In genomic region chr7:141737118-141737835, GRCh38 we compare ENCODE assay signal across 2 cellular contexts.
TF ChIP-seq lines count a peak whose summit lies in the region.

No MANE protein-coding gene starts in this region.

TF ChIP-seq in HEK293, 187 proteins besides CTCF, POLR2A, EP300 and RAD21 (continued from another document):
- TF ChIP-seq ZNF148 (tag by site-specific recombination; IDR thresholded peaks at IDR 0.05; ENCODE audit: borderline replicate concordance) = no peak
- TF ChIP-seq MYNN (tag by site-specific recombination; IDR thresholded peaks at IDR 0.05; ENCODE audit: borderline replicate concordance) = peak; percentile 76; the same call in 1 of the 2 replicates
- no peak for TF ChIP-seq ZNF121 (tag by site-specific recombination; IDR thresholded peaks at IDR 0.05)
- TF ChIP-seq ZNF23 (tag by site-specific recombination; IDR thresholded peaks at IDR 0.05; ENCODE audit: borderline replicate concordance) = no peak
- no peak for TF ChIP-seq ZNF174 (tag by site-specific recombination; IDR thresholded peaks at IDR 0.05)
- no peak for TF ChIP-seq BCL11B (tag by site-specific recombination; IDR thresholded peaks at IDR 0.05; ENCODE audit: low read depth)
- TF ChIP-seq ZNF138 (tag by site-specific recombination; IDR thresholded peaks at IDR 0.05; ENCODE audit: borderline replicate concordance) = no peak
- no peak for TF ChIP-seq SALL2 (tag by site-specific recombination; IDR thresholded peaks at IDR 0.05; ENCODE audit: borderline replicate concordance)
- TF ChIP-seq ZNF341 (tag by site-specific recombination; IDR thresholded peaks at IDR 0.05; ENCODE audit: low read depth) = 0 out of 2 replicates have a peak, but pooled peaks have one; percentile 32
- 0 out of 2 replicates have a peak, but pooled peaks have one; percentile 8 for TF ChIP-seq ZNF266 (tag by site-specific recombination; IDR thresholded peaks at IDR 0.05; ENCODE audit: low read depth)
- no peak for TF ChIP-seq ZNF658 (tag by site-specific recombination; IDR thresholded peaks at IDR 0.05)
- no peak for TF ChIP-seq ZBTB44 (tag by site-specific recombination; IDR thresholded peaks at IDR 0.05)

TF ChIP-seq in SK-N-SH, 30 proteins besides CTCF, POLR2A, EP300 and RAD21 (continued from another document):
- TF ChIP-seq ZBTB33 (IDR thresholded peaks at IDR 0.05; ENCODE audit: borderline replicate concordance, low read depth) (no peak), PBX3 (IDR thresholded peaks at IDR 0.05) (no peak)
TF ChIP-seq in SK-N-SH: peak in this region for 0.
